ENCODE assay signal across 16 cellular contexts in genomic region chr18:2746274-2746673, GRCh38.
"Had no signal": no experiment of that assay in that cellular context is flagged by ENCODE, and none has a peak within 500 bp of the region (broad histone marks: within the 10 kb centered on the region; RNA-seq: fewer than 3 reads in every experiment).

No MANE protein-coding gene starts in this region.

- DNase-seq: activated CD4-positive, alpha-beta T cell treated with anti-CD3 and anti-CD28 coated beads, Interleukin-2, amount 10 ng/mL, durations not matched to agents 24 days and 14 days; activated CD4-positive, CD25-positive, alpha-beta regulatory T cell; activated naive CD4-positive, alpha-beta T cell treated with anti-CD3 and anti-CD28 coated beads, Interleukin-2, amount 10 ng/mL, durations not matched to agents 7 days and 5 days; amniotic stem cell; effector CD4-positive, alpha-beta T cell; gastrocnemius medialis; heart left ventricle; left lung; mammary epithelial cell; stimulated activated naive CD4-positive, alpha-beta T cell; substantia nigra; tibial artery had no signal

- H3K9me3 Mint-ChIP-seq: activated naive CD4-positive, alpha-beta T cell treated with anti-CD3 and anti-CD28 coated beads, Interleukin-2, amount 10 ng/mL, durations not matched to agents 7 days and 5 days; neural crest cell; T-helper 1 cell treated with Interleukin-12 subunit alpha and Interleukin-12 subunit beta and Interleukin-4 antibody, amounts not matched to agents 30 μg/mL and 1 μg/mL, for 36 hours had no signal

- H3K27me3 ChIP-seq: gastrocnemius medialis, heart left ventricle, left lung, tibial artery had no signal

- H3K9me3 ChIP-seq: gastrocnemius medialis, heart left ventricle, left lung, tibial artery had no signal

- H3K4me1 ChIP-seq: gastrocnemius medialis, heart left ventricle, left lung, tibial artery had no signal

- H3K27ac Mint-ChIP-seq: activated CD4-positive, alpha-beta T cell treated with anti-CD3 and anti-CD28 coated beads, Interleukin-2, amount 10 ng/mL, durations not matched to agents 24 days and 14 days; activated naive CD4-positive, alpha-beta T cell treated with anti-CD3 and anti-CD28 coated beads, Interleukin-2, amount 10 ng/mL, durations not matched to agents 7 days and 5 days; progenitor cell of endocrine pancreas; T-helper 1 cell treated with Interleukin-12 subunit alpha and Interleukin-12 subunit beta and Interleukin-4 antibody, amounts not matched to agents 30 μg/mL and 1 μg/mL, for 36 hours had no signal

- H3K27me3 Mint-ChIP-seq: activated CD4-positive, alpha-beta T cell treated with anti-CD3 and anti-CD28 coated beads, Interleukin-2, amount 10 ng/mL, durations not matched to agents 24 days and 14 days; activated naive CD4-positive, alpha-beta T cell treated with anti-CD3 and anti-CD28 coated beads, Interleukin-2, amount 10 ng/mL, durations not matched to agents 7 days and 5 days; progenitor cell of endocrine pancreas had no signal

- H3K27ac ChIP-seq: gastrocnemius medialis, heart left ventricle, left lung, tibial artery had no signal

- ATAC-seq: esophagus mucosa, gastrocnemius medialis, heart left ventricle, left lung had no signal

- H3K4me3 ChIP-seq: gastrocnemius medialis, heart left ventricle, left lung, tibial artery had no signal

- H3K4me1 Mint-ChIP-seq: neural crest cell had no signal

- H3K4me3 Mint-ChIP-seq: activated CD4-positive, alpha-beta T cell treated with anti-CD3 and anti-CD28 coated beads, Interleukin-2, amount 10 ng/mL, durations not matched to agents 24 days and 14 days; activated naive CD4-positive, alpha-beta T cell treated with anti-CD3 and anti-CD28 coated beads, Interleukin-2, amount 10 ng/mL, durations not matched to agents 7 days and 5 days; neural crest cell; T-helper 1 cell treated with Interleukin-12 subunit alpha and Interleukin-12 subunit beta and Interleukin-4 antibody, amounts not matched to agents 30 μg/mL and 1 μg/mL, for 36 hours had no signal
